In genomic region chr4:120236873-120237272, GRCh38 we compare ENCODE assay signal across 28 cellular contexts.
DNase-seq lines count a peak whose midpoint lies in the region; ATAC-seq, FAIRE-seq and TF ChIP-seq lines count a peak whose summit lies in the region.
"Had no signal": no experiment of that assay in that cellular context is flagged by ENCODE, and none has a peak within 500 bp of the region (broad histone marks: within the 10 kb centered on the region; RNA-seq: fewer than 3 reads in every experiment).

No MANE protein-coding gene starts in this region.

- no peak overlapping the region for H3K4me3 Mint-ChIP-seq in H9
- H3K4me3 Mint-ChIP-seq in activated CD4-positive, alpha-beta T cell treated with anti-CD3 and anti-CD28 coated beads for 36 hours, result no peak overlapping the region
- H3K4me3 Mint-ChIP-seq: CD14-positive monocyte; CD4-positive, alpha-beta memory T cell; CD4-positive, CD25-positive, alpha-beta regulatory T cell; CD8-positive, alpha-beta memory T cell had no signal

- TF ChIP-seq POLR2A in HepG2 (IDR thresholded peaks at IDR 0.05; ENCODE audit: insufficient read depth in 1 of 2, low read depth in 2 of 2, low read length in 2 of 2) (no peak), right lobe of liver (IDR thresholded peaks at IDR 0.05) (no peak), K562 (conservative IDR thresholded peaks at IDR 0.05) (no peak)

- no peak overlapping the region for H3K4me3 ChIP-seq in HepG2 (replicated peaks in 1 of 3; ENCODE audit: insufficient read depth in 1 of 3, low read depth in 2 of 3, low read length in 3 of 3)
- no peak overlapping the region for H3K4me3 ChIP-seq in right lobe of liver
- no peak overlapping the region for H3K4me3 ChIP-seq in K562
- no peak overlapping the region for H3K4me3 ChIP-seq in epithelial cell of esophagus (ENCODE audit: low read length)
- H3K4me3 ChIP-seq in psoas muscle, result no peak overlapping the region
- H3K4me3 ChIP-seq: BLaER1, GM12878 had no signal

- no peak overlapping the region for H4K8ac ChIP-seq in H9 (replicated peaks; ENCODE audit: insufficient read length, low read depth, low read length)

- no peaks in the 10 kb centered on the region for H3K79me1 ChIP-seq in H9 (ENCODE audit: insufficient read depth, low read depth, low read length, poor library complexity, severe bottlenecking)

- no peak overlapping the region for H3K4ac ChIP-seq in H9 (ENCODE audit: low read depth, low read length)

- peaks cover 0 to 3% of the 10 kb centered on the region in 2 experiments; a peak in 3 of 5 replicates for H3K9me3 Mint-ChIP-seq in H9
- H3K9me3 Mint-ChIP-seq in activated CD4-positive, alpha-beta T cell treated with anti-CD3 and anti-CD28 coated beads for 36 hours (ENCODE audit: low read depth), result no peaks in the 10 kb centered on the region
- H3K9me3 Mint-ChIP-seq: CD8-positive, alpha-beta memory T cell had no signal

- intact Hi-C loops in HepG2 (cut with micrococcal nuclease; ENCODE audit: unreplicated experiment) (no loop called here), right lobe of liver (cut with DNase I) (no loop called here), K562 (cut with micrococcal nuclease) (no loop called here), psoas muscle (cut with DNase I) (no loop called here)
- intact Hi-C loops in activated CD4-positive, alpha-beta T cell treated with anti-CD3 and anti-CD28 coated beads for 36 hours (cut with DNase I, micrococcal nuclease), result no loop called here

- no peak overlapping the region for H2BK15ac ChIP-seq in H9 (ENCODE audit: low read depth, low read length)

- no peak overlapping the region for H2BK120ac ChIP-seq in H9 (ENCODE audit: low read depth, low read length, poor library complexity, severe bottlenecking)

- no peak overlapping the region for H3K23ac ChIP-seq in H9 (ENCODE audit: insufficient read length, low read depth, low read length)

- ATAC-seq in HepG2 (no peak), right lobe of liver (no peak), K562 (no peak), psoas muscle (no peak)
- ATAC-seq in activated CD4-positive, alpha-beta T cell treated with anti-CD3 and anti-CD28 coated beads for 36 hours, result no peak
- ATAC-seq: GM12878 had no signal

- no peak overlapping the region for H4K5ac ChIP-seq in H9 (ENCODE audit: insufficient read length, low read depth, low read length)

- no peak overlapping the region for H3K14ac ChIP-seq in H9 (ENCODE audit: insufficient read depth, low read length)

- H3K9ac ChIP-seq in HepG2 (ENCODE audit: insufficient read depth, low read depth, low read length) (no peak overlapping the region), H9 (ENCODE audit: extremely low read depth, insufficient read length, low read length) (no peak overlapping the region), K562 (ENCODE audit: insufficient read depth in 1 of 2, low read depth in 2 of 2, low read length in 2 of 2) (no peak overlapping the region)
- H3K9ac ChIP-seq: BLaER1 had no signal

- H3K36me3 Mint-ChIP-seq in H9 (ENCODE audit: insufficient read depth in 1 of 3, low read depth in 3 of 3), result no peaks in the 10 kb centered on the region; a peak in 1 of 7 replicates
- H3K36me3 Mint-ChIP-seq in activated CD4-positive, alpha-beta T cell treated with anti-CD3 and anti-CD28 coated beads for 36 hours (ENCODE audit: low read depth), result no peaks in the 10 kb centered on the region
- H3K36me3 Mint-ChIP-seq: CD14-positive monocyte; CD4-positive, alpha-beta memory T cell; CD4-positive, CD25-positive, alpha-beta regulatory T cell had no signal

- no peaks in the 10 kb centered on the region for H4K20me1 ChIP-seq in HepG2 (ENCODE audit: insufficient read depth, low read length)
- no peaks in the 10 kb centered on the region for H4K20me1 ChIP-seq in H9 (ENCODE audit: control insufficient read depth, insufficient read depth, insufficient read length)
- no peaks in the 10 kb centered on the region for H4K20me1 ChIP-seq in K562 (replicated peaks; ENCODE audit: control insufficient read depth, insufficient read depth, low read length)
- H4K20me1 ChIP-seq: BLaER1 had no signal

- no peak overlapping the region for H3K27ac ChIP-seq in HepG2 (ENCODE audit: extremely low read length, insufficient read depth, low read length)
- H3K27ac ChIP-seq in right lobe of liver, result no peak overlapping the region
- no peak overlapping the region for H3K27ac ChIP-seq in H9 (ENCODE audit: insufficient read length, low read depth, low read length)
- H3K27ac ChIP-seq in K562 (ENCODE audit: extremely low read depth, low read depth, low read length), result no peak overlapping the region
- no peak overlapping the region for H3K27ac ChIP-seq in psoas muscle
- H3K27ac ChIP-seq: 22Rv1, BLaER1 had no signal

- H3K27me3 ChIP-seq in HepG2 (ENCODE audit: control insufficient read depth in 1 of 2, insufficient read depth in 2 of 2, low read length in 2 of 2) (no peaks in the 10 kb centered on the region), right lobe of liver (no peaks in the 10 kb centered on the region), H9 (ENCODE audit: insufficient read depth, low read length) (no peaks in the 10 kb centered on the region), K562 (ENCODE audit: control insufficient read depth in 2 of 2, insufficient read depth in 2 of 2, low read length in 2 of 2) (no peaks in the 10 kb centered on the region), psoas muscle (ENCODE audit: insufficient read depth in 3 of 3, low read length in 2 of 3) (no peaks in the 10 kb centered on the region)
- H3K27me3 ChIP-seq: BE2C, BLaER1 had no signal

- DNase-seq in HepG2 (ENCODE audit: low spot score), result no peak
- no peak for DNase-seq in right lobe of liver
- no peak for DNase-seq in H9
- DNase-seq in K562 (ENCODE audit: extremely low read depth in 1 of 4, low spot score in 3 of 4), result no peak
- peak; percentile 3 for DNase-seq in epithelial cell of esophagus (ENCODE audit: low read depth)
- DNase-seq in psoas muscle, result no peak
- no peak for DNase-seq in stimulated activated naive CD4-positive, alpha-beta T cell (lab: John Stamatoyannopoulos, UW)
- DNase-seq in activated CD4-positive, alpha-beta T cell treated with anti-CD3 and anti-CD28 coated beads for 36 hours, result no peak
- DNase-seq: ACHN; BE2C; C1 segment of cervical spinal cord; CD4-positive, alpha-beta memory T cell; CD4-positive, CD25-positive, alpha-beta regulatory T cell; CD8-positive, alpha-beta memory T cell; COR-L47; DMS 273 treated with DMSO at 0.1 percent for 48 hours; DMS153; DMS53; DMS79; DND-41; EL; GDM1 had no signal

- peak overlapping the region in 1 of 3 experiments; percentile 30; a peak in 2 of 7 replicates for H3K27ac Mint-ChIP-seq in H9
- no peak overlapping the region for H3K27ac Mint-ChIP-seq in activated CD4-positive, alpha-beta T cell treated with anti-CD3 and anti-CD28 coated beads for 36 hours
- H3K27ac Mint-ChIP-seq: CD14-positive monocyte; CD4-positive, alpha-beta memory T cell; CD4-positive, CD25-positive, alpha-beta regulatory T cell; CD8-positive, alpha-beta memory T cell had no signal

- BruUV-seq in HepG2 (replicated peaks; lab: Mats Ljungman, UMichigan), result no TSS peak
- no TSS peak for BruUV-seq in K562 (replicated peaks; lab: Mats Ljungman, UMichigan)

- no peak overlapping the region for H3K18ac ChIP-seq in H9 (ENCODE audit: insufficient read length, low read depth, low read length)

- H2AK5ac ChIP-seq in H9 (ENCODE audit: insufficient read length, low read length), result no peak overlapping the region

- FAIRE-seq in HepG2 (lab: Jason Lieb, UNC), result no peak
- FAIRE-seq in K562 (lab: Jason Lieb, UNC), result no peak
- FAIRE-seq: GM12878, GM12892, GM18507 had no signal

- H3K4me1 Mint-ChIP-seq in H9, result no peaks in the 10 kb centered on the region
- no peaks in the 10 kb centered on the region for H3K4me1 Mint-ChIP-seq in activated CD4-positive, alpha-beta T cell treated with anti-CD3 and anti-CD28 coated beads for 36 hours
- H3K4me1 Mint-ChIP-seq: CD14-positive monocyte; CD4-positive, alpha-beta memory T cell; CD4-positive, CD25-positive, alpha-beta regulatory T cell; CD8-positive, alpha-beta memory T cell had no signal

- no peaks in the 10 kb centered on the region for H3K9me1 ChIP-seq in K562 (ENCODE audit: control insufficient read depth, insufficient read depth, low read length)

- CTCF ChIA-PET in HepG2 (lab: Yijun Ruan, JAX; ENCODE audit: low intra/inter-chr PET ratio, low total read pairs), result no interaction called here
- CTCF ChIA-PET in K562 (lab: Yijun Ruan, JAX; ENCODE audit: low intra/inter-chr PET ratio), result no interaction called here
- CTCF ChIA-PET in activated CD4-positive, alpha-beta T cell treated with anti-CD3 and anti-CD28 coated beads for 36 hours (lab: Charles Lee), result no interaction called here

- POLR2A ChIA-PET in HepG2 (lab: Yijun Ruan, JAX) (no interaction called here), K562 (lab: Yijun Ruan, JAX) (no interaction called here)
- POLR2A ChIA-PET in activated CD4-positive, alpha-beta T cell treated with anti-CD3 and anti-CD28 coated beads for 36 hours (lab: Charles Lee), result no interaction called here

- TF ChIP-seq RAD21 in HepG2 (CRISPR knock-in tag; IDR thresholded peaks at IDR 0.05), result no peak
- TF ChIP-seq RAD21 in K562 (CRISPR knock-in tag; conservative IDR thresholded peaks at IDR 0.05 in 1 of 2, IDR thresholded peaks at IDR 0.05 in 1 of 2), result no peak

- H3K23me2 ChIP-seq in H9 (ENCODE audit: insufficient read length, low read depth, low read length, poor library complexity, severe bottlenecking), result no peaks in the 10 kb centered on the region

- no peak for TF ChIP-seq CTCF in HepG2 (CRISPR knock-in tag; IDR thresholded peaks at IDR 0.05)
- TF ChIP-seq CTCF in right lobe of liver (IDR thresholded peaks at IDR 0.05), result no peak
- TF ChIP-seq CTCF in H9 (conservative IDR thresholded peaks at IDR 0.05), result no peak
- TF ChIP-seq CTCF in K562 (IDR thresholded peaks at IDR 0.05 in 2 of 3, conservative IDR thresholded peaks at IDR 0.05 in 1 of 3; ENCODE audit: insufficient read depth in 2 of 3, low read depth in 1 of 3, low read length in 3 of 3), result no peak
- TF ChIP-seq CTCF in epithelial cell of esophagus (IDR thresholded peaks at IDR 0.05; ENCODE audit: insufficient read depth, low read depth, low read length, missing control alignments), result no peak
- no peak for TF ChIP-seq CTCF in psoas muscle (IDR thresholded peaks at IDR 0.05)

- TF ChIP-seq EP300 in HepG2 (IDR thresholded peaks at IDR 0.05; ENCODE audit: low read depth in 2 of 2, low read length in 2 of 2), result no peak
- TF ChIP-seq EP300 in HepG2 (CRISPR knock-in tag; IDR thresholded peaks at IDR 0.05; ENCODE audit: borderline replicate concordance), result no peak
- no peak for TF ChIP-seq EP300 in K562 (IDR thresholded peaks at IDR 0.05; ENCODE audit: low read length)

- no peak overlapping the region for H2BK12ac ChIP-seq in H9 (ENCODE audit: insufficient read length, low read depth, low read length)

- H2AFZ ChIP-seq in HepG2 (ENCODE audit: low read length) (no peak overlapping the region), H9 (ENCODE audit: low read length) (no peak overlapping the region), K562 (ENCODE audit: low read depth, low read length) (no peak overlapping the region)

- H4K91ac ChIP-seq in H9 (ENCODE audit: insufficient read length, low read depth, low read length), result no peak overlapping the region

- H3K4me2 ChIP-seq in HepG2 (ENCODE audit: low read depth, low read length), result no peak overlapping the region
- no peak overlapping the region for H3K4me2 ChIP-seq in H9 (ENCODE audit: insufficient read depth, insufficient read length, low read length)
- H3K4me2 ChIP-seq in K562 (ENCODE audit: insufficient read depth, low read length), result no peak overlapping the region
- H3K4me2 ChIP-seq: BLaER1 had no signal

- no peak overlapping the region for H3T11ph ChIP-seq in H9 (ENCODE audit: low read length)

- H3K36me3 ChIP-seq in HepG2 (replicated peaks in 1 of 2; ENCODE audit: control insufficient read depth in 1 of 2, insufficient read depth in 2 of 2, low read length in 2 of 2) (no peaks in the 10 kb centered on the region), right lobe of liver (no peaks in the 10 kb centered on the region), K562 (ENCODE audit: control insufficient read depth, insufficient read depth, low read length) (no peaks in the 10 kb centered on the region), psoas muscle (ENCODE audit: insufficient read depth in 1 of 2, low read depth in 1 of 2) (no peaks in the 10 kb centered on the region)
- H3K36me3 ChIP-seq: BE2C, BLaER1 had no signal

- H3K9me3 ChIP-seq in HepG2 (ENCODE audit: low read length), result no peaks in the 10 kb centered on the region
- no peaks in the 10 kb centered on the region for H3K9me3 ChIP-seq in right lobe of liver
- no peaks in the 10 kb centered on the region for H3K9me3 ChIP-seq in H9 (ENCODE audit: control insufficient read depth, low read depth, low read length)
- no peaks in the 10 kb centered on the region for H3K9me3 ChIP-seq in K562 (replicated peaks; ENCODE audit: control insufficient read depth, insufficient read depth, low read depth, low read length)
- no peaks in the 10 kb centered on the region for H3K9me3 ChIP-seq in psoas muscle
- H3K9me3 ChIP-seq: BE2C, BLaER1 had no signal

- in situ Hi-C loops in HepG2 (cut with HindIII; ENCODE audit: extremely low pct_ligation_motif_present, low pct_unique_long_range_greater_than_20kb) (no loop called here), K562 (cut with MboI) (no loop called here)

- no peaks in the 10 kb centered on the region for H3K27me3 Mint-ChIP-seq in H9 (ENCODE audit: low read depth)
- H3K27me3 Mint-ChIP-seq in activated CD4-positive, alpha-beta T cell treated with anti-CD3 and anti-CD28 coated beads for 36 hours, result no peaks in the 10 kb centered on the region

- H3K4me1 ChIP-seq in HepG2 (ENCODE audit: insufficient read depth, low read length) (no peaks in the 10 kb centered on the region), right lobe of liver (no peaks in the 10 kb centered on the region), H9 (ENCODE audit: insufficient read depth, low read length) (no peaks in the 10 kb centered on the region), K562 (replicated peaks in 1 of 2; ENCODE audit: control insufficient read depth in 2 of 2, insufficient read depth in 2 of 2, low read length in 2 of 2) (no peaks in the 10 kb centered on the region), psoas muscle (no peaks in the 10 kb centered on the region)
- H3K4me1 ChIP-seq: BLaER1 had no signal

- peak overlapping the region; percentile 75 for H2BK20ac ChIP-seq in H9 (ENCODE audit: low read depth, low read length, poor library complexity, severe bottlenecking)

- H3K79me2 ChIP-seq in HepG2 (ENCODE audit: insufficient read depth, low read length) (no peaks in the 10 kb centered on the region), H9 (ENCODE audit: insufficient read depth, low read length) (no peaks in the 10 kb centered on the region), K562 (ENCODE audit: control insufficient read depth, insufficient read depth, low read length) (no peaks in the 10 kb centered on the region)

- WGBS in HepG2 (ENCODE audit: low lambda C conversion rate), result 34% methylated on average over 5 of the region's 5 CpGs
- WGBS in right lobe of liver (ENCODE audit: insufficient coverage, low coverage, low lambda C conversion rate, missing lambda C conversion rate), result 89% methylated on average over 5 of the region's 5 CpGs
- WGBS in H9 (ENCODE audit: extremely low coverage, insufficient read length, low lambda C conversion rate), result no CpG with 5 or more reads among the region's 5 CpGs
- WGBS in K562 (ENCODE audit: insufficient coverage, low coverage, missing lambda C conversion rate), result 2% methylated on average over 5 of the region's 5 CpGs
- WGBS in psoas muscle, 3 donors, result 89 to 94% (median 90%) methylated on average over 5 of the region's 5 CpGs

- no peak overlapping the region for H2BK5ac ChIP-seq in H9 (ENCODE audit: insufficient read length, low read length)

- H3K56ac ChIP-seq in H9 (ENCODE audit: insufficient read length, low read depth, low read length), result no peak overlapping the region

Comparison
In these comparisons a context has a peak if more than half of its experiments do, and no peak if none do; other contexts are left out.
1. Of the 241 proteins assayed by ChIP-seq in both HepG2 and K562: peak only in HepG2: none; only in K562: MAFG; in both: MAFF and MAFK; in neither: 238.